Comparison of ENCODE assay signal across 1 cellular context in the genomic region with DNA sequence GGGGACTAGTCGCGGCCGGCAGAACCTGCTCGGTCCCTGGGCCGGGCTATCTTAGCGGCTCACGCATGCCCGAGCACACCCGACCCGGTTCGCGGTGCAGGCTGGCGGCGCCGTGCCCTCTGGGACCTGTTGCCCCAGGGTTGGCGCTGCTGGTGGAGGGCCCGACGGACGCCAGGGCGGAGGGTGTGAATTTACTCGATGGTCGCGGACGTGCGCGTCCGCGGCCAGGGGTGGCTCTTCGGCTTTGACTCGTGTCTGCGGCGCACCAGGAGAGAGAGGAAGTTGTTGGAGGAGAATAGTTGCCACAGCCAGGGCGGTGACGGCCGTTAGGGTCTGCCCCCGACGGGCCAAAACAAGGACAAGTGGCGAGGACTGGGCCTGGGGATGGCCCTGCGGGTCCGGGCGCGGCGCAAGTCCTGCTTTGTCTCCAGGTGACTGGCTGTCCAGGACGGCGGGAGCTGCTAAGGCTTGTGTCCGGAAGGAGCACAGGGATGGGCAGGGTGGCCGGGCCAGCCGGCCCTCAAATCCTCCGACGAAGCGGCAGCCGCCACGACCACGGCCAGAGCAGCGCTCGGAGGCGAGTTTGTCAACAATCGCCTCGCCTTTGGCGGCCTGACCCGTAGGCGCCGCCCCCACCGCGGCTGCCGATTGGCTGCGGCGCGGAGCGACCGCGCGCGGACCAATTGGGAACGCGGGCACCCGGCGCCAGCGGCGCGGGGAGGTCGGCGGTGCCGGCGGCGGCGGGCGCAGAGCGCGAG.
TF ChIP-seq lines count a peak whose summit lies in the region.

No MANE protein-coding gene starts in this region.

TF ChIP-seq in K562, 482 proteins besides CTCF, POLR2A, EP300 and RAD21 (continued from another document and continues in another):
- TF ChIP-seq, protein P1, sequence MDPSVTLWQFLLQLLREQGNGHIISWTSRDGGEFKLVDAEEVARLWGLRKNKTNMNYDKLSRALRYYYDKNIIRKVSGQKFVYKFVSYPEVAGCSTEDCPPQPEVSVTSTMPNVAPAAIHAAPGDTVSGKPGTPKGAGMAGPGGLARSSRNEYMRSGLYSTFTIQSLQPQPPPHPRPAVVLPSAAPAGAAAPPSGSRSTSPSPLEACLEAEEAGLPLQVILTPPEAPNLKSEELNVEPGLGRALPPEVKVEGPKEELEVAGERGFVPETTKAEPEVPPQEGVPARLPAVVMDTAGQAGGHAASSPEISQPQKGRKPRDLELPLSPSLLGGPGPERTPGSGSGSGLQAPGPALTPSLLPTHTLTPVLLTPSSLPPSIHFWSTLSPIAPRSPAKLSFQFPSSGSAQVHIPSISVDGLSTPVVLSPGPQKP (CRISPR knock-in tag; IDR thresholded peaks at IDR 0.05), result no peak
- TF ChIP-seq NFATC3 (IDR thresholded peaks at IDR 0.05) (no peak), PYGO2 (tag; IDR thresholded peaks at IDR 0.05) (no peak), WHSC1 (IDR thresholded peaks at IDR 0.05; ENCODE audit: low read length) (no peak), LEF1 (IDR thresholded peaks at IDR 0.05) (no peak), ZNF785 (CRISPR knock-in tag; IDR thresholded peaks at IDR 0.05) (no peak), BRD4 (IDR thresholded peaks at IDR 0.05) (no peak), SIX5 (IDR thresholded peaks at IDR 0.05; ENCODE audit: borderline replicate concordance in 1 of 2, insufficient read depth in 1 of 2, low read depth in 1 of 2, low read length in 2 of 2) (no peak), DIDO1 (tag; IDR thresholded peaks at IDR 0.05; ENCODE audit: low read depth) (no peak), STAG1 (CRISPR knock-in tag; IDR thresholded peaks at IDR 0.05; ENCODE audit: borderline replicate concordance) (no peak), DMBX1 (CRISPR knock-in tag; IDR thresholded peaks at IDR 0.05; ENCODE audit: borderline replicate concordance) (no peak), NR1H2 (CRISPR knock-in tag; IDR thresholded peaks at IDR 0.05) (0 out of 2 replicates have a peak, but pooled peaks have one; percentile 48), ZNF197 (CRISPR knock-in tag; IDR thresholded peaks at IDR 0.05; ENCODE audit: low read depth) (no peak), ZNF143 (CRISPR knock-in tag; IDR thresholded peaks at IDR 0.05) (no peak), ZNF408 (CRISPR knock-in tag; IDR thresholded peaks at IDR 0.05; ENCODE audit: low read depth) (no peak), ETV5 (CRISPR knock-in tag; IDR thresholded peaks at IDR 0.05; ENCODE audit: low read depth) (no peak), STAT5B (CRISPR knock-in tag; IDR thresholded peaks at IDR 0.05) (no peak), ZNF766 (CRISPR knock-in tag; conservative IDR thresholded peaks at IDR 0.05) (no peak), MCM7 (IDR thresholded peaks at IDR 0.05) (no peak)
- TF ChIP-seq, protein P2, sequence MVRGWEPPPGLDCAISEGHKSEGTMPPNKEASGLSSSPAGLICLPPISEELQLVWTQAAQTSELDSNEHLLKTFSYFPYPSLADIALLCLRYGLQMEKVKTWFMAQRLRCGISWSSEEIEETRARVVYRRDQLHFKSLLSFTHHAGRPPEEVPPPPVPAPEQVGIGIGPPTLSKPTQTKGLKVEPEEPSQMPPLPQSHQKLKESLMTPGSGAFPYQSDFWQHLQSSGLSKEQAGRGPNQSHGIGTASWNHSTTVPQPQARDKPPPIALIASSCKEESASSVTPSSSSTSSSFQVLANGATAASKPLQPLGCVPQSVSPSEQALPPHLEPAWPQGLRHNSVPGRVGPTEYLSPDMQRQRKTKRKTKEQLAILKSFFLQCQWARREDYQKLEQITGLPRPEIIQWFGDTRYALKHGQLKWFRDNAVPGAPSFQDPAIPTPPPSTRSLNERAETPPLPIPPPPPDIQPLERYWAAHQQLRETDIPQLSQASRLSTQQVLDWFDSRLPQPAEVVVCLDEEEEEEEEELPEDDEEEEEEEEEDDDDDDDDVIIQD (CRISPR knock-in tag; IDR thresholded peaks at IDR 0.05), result no peak
- TF ChIP-seq, protein P3, sequence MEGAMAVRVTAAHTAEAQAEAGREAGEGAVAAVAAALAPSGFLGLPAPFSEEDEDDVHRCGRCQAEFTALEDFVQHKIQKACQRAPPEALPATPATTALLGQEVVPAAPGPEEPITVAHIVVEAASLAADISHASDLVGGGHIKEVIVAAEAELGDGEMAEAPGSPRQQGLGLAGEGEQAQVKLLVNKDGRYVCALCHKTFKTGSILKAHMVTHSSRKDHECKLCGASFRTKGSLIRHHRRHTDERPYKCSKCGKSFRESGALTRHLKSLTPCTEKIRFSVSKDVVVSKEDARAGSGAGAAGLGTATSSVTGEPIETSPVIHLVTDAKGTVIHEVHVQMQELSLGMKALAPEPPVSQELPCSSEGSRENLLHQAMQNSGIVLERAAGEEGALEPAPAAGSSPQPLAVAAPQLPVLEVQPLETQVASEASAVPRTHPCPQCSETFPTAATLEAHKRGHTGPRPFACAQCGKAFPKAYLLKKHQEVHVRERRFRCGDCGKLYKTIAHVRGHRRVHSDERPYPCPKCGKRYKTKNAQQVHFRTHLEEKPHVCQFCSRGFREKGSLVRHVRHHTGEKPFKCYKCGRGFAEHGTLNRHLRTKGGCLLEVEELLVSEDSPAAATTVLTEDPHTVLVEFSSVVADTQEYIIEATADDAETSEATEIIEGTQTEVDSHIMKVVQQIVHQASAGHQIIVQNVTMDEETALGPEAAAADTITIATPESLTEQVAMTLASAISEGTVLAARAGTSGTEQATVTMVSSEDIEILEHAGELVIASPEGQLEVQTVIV (CRISPR knock-in tag; IDR thresholded peaks at IDR 0.05; ENCODE audit: borderline replicate concordance), result no peak
- TF ChIP-seq, protein P4, sequence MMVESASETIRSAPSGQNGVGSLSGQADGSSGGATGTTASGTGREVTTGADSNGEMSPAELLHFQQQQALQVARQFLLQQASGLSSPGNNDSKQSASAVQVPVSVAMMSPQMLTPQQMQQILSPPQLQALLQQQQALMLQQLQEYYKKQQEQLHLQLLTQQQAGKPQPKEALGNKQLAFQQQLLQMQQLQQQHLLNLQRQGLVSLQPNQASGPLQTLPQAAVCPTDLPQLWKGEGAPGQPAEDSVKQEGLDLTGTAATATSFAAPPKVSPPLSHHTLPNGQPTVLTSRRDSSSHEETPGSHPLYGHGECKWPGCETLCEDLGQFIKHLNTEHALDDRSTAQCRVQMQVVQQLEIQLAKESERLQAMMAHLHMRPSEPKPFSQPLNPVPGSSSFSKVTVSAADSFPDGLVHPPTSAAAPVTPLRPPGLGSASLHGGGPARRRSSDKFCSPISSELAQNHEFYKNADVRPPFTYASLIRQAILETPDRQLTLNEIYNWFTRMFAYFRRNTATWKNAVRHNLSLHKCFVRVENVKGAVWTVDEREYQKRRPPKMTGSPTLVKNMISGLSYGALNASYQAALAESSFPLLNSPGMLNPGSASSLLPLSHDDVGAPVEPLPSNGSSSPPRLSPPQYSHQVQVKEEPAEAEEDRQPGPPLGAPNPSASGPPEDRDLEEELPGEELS (CRISPR knock-in tag; IDR thresholded peaks at IDR 0.05; ENCODE audit: borderline replicate concordance), result no peak
- TF ChIP-seq, protein P5, sequence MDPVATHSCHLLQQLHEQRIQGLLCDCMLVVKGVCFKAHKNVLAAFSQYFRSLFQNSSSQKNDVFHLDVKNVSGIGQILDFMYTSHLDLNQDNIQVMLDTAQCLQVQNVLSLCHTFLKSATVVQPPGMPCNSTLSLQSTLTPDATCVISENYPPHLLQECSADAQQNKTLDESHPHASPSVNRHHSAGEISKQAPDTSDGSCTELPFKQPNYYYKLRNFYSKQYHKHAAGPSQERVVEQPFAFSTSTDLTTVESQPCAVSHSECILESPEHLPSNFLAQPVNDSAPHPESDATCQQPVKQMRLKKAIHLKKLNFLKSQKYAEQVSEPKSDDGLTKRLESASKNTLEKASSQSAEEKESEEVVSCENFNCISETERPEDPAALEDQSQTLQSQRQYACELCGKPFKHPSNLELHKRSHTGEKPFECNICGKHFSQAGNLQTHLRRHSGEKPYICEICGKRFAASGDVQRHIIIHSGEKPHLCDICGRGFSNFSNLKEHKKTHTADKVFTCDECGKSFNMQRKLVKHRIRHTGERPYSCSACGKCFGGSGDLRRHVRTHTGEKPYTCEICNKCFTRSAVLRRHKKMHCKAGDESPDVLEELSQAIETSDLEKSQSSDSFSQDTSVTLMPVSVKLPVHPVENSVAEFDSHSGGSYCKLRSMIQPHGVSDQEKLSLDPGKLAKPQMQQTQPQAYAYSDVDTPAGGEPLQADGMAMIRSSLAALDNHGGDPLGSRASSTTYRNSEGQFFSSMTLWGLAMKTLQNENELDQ (CRISPR knock-in tag; IDR thresholded peaks at IDR 0.05; ENCODE audit: borderline replicate concordance), result no peak
- TF ChIP-seq, protein P6, sequence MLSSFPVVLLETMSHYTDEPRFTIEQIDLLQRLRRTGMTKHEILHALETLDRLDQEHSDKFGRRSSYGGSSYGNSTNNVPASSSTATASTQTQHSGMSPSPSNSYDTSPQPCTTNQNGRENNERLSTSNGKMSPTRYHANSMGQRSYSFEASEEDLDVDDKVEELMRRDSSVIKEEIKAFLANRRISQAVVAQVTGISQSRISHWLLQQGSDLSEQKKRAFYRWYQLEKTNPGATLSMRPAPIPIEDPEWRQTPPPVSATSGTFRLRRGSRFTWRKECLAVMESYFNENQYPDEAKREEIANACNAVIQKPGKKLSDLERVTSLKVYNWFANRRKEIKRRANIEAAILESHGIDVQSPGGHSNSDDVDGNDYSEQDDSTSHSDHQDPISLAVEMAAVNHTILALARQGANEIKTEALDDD (IDR thresholded peaks at IDR 0.05), result no peak
- TF ChIP-seq, protein P7, sequence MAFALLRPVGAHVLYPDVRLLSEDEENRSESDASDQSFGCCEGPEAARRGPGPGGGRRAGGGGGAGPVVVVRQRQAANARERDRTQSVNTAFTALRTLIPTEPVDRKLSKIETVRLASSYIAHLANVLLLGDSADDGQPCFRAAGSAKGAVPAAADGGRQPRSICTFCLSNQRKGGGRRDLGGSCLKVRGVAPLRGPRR (CRISPR knock-in tag; IDR thresholded peaks at IDR 0.05), result no peak
- TF ChIP-seq, protein P8, sequence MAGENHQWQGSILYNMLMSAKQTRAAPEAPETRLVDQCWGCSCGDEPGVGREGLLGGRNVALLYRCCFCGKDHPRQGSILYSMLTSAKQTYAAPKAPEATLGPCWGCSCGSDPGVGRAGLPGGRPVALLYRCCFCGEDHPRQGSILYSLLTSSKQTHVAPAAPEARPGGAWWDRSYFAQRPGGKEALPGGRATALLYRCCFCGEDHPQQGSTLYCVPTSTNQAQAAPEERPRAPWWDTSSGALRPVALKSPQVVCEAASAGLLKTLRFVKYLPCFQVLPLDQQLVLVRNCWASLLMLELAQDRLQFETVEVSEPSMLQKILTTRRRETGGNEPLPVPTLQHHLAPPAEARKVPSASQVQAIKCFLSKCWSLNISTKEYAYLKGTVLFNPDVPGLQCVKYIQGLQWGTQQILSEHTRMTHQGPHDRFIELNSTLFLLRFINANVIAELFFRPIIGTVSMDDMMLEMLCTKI (IDR thresholded peaks at IDR 0.05; ENCODE audit: partially characterized antibody), result no peak
- TF ChIP-seq, protein P9, sequence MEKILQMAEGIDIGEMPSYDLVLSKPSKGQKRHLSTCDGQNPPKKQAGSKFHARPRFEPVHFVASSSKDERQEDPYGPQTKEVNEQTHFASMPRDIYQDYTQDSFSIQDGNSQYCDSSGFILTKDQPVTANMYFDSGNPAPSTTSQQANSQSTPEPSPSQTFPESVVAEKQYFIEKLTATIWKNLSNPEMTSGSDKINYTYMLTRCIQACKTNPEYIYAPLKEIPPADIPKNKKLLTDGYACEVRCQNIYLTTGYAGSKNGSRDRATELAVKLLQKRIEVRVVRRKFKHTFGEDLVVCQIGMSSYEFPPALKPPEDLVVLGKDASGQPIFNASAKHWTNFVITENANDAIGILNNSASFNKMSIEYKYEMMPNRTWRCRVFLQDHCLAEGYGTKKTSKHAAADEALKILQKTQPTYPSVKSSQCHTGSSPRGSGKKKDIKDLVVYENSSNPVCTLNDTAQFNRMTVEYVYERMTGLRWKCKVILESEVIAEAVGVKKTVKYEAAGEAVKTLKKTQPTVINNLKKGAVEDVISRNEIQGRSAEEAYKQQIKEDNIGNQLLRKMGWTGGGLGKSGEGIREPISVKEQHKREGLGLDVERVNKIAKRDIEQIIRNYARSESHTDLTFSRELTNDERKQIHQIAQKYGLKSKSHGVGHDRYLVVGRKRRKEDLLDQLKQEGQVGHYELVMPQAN (IDR thresholded peaks at IDR 0.05; ENCODE audit: borderline replicate concordance), result no peak; the same call in 1 of the 2 replicates
- TF ChIP-seq, protein P10, sequence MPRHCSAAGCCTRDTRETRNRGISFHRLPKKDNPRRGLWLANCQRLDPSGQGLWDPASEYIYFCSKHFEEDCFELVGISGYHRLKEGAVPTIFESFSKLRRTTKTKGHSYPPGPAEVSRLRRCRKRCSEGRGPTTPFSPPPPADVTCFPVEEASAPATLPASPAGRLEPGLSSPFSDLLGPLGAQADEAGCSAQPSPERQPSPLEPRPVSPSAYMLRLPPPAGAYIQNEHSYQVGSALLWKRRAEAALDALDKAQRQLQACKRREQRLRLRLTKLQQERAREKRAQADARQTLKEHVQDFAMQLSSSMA (CRISPR knock-in tag; IDR thresholded peaks at IDR 0.05), result no peak
- TF ChIP-seq, protein P11, sequence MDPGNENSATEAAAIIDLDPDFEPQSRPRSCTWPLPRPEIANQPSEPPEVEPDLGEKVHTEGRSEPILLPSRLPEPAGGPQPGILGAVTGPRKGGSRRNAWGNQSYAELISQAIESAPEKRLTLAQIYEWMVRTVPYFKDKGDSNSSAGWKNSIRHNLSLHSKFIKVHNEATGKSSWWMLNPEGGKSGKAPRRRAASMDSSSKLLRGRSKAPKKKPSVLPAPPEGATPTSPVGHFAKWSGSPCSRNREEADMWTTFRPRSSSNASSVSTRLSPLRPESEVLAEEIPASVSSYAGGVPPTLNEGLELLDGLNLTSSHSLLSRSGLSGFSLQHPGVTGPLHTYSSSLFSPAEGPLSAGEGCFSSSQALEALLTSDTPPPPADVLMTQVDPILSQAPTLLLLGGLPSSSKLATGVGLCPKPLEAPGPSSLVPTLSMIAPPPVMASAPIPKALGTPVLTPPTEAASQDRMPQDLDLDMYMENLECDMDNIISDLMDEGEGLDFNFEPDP (CRISPR knock-in tag; IDR thresholded peaks at IDR 0.05), result no peak
